ENCODE assay signal across 11 cellular contexts in genomic region chr20:25281541-25281991, GRCh38. TPM values are rescaled to one million over a fixed set of nuclear protein-coding genes. Genes with fewer than 3 reads are reported as not detected.
DNase-seq lines count a peak whose midpoint lies in the region; ATAC-seq, FAIRE-seq and TF ChIP-seq lines count a peak whose summit lies in the region.
"Had no signal": no experiment of that assay in that cellular context is flagged by ENCODE, and none has a peak within 500 bp of the region (broad histone marks: within the 10 kb centered on the region; RNA-seq: fewer than 3 reads in every experiment).

No MANE protein-coding gene starts in this region.

- H3K27me3 ChIP-seq in right lobe of liver (no peaks in the 10 kb centered on the region), HepG2 (ENCODE audit: control insufficient read depth in 1 of 2, insufficient read depth in 2 of 2, low read length in 2 of 2) (no peaks in the 10 kb centered on the region), aorta (ENCODE audit: control insufficient read depth in 1 of 2, insufficient read depth in 2 of 2, low read length in 1 of 2) (no peaks in the 10 kb centered on the region)

- H3K4me3 ChIP-seq in right lobe of liver (no peak overlapping the region), HepG2 (replicated peaks in 1 of 3; ENCODE audit: insufficient read depth in 1 of 3, low read depth in 2 of 3, low read length in 3 of 3) (no peak overlapping the region), aorta (ENCODE audit: low read length in 2 of 2) (no peak overlapping the region), foreskin fibroblast (ENCODE audit: low read depth in 1 of 2, low read length in 2 of 2) (no peak overlapping the region)

- WGBS in right lobe of liver (ENCODE audit: insufficient coverage, low coverage, low lambda C conversion rate, missing lambda C conversion rate): 100% methylated on average over 1 of the region's 21 CpGs
- WGBS in HepG2 (ENCODE audit: low lambda C conversion rate): 90% methylated on average over 9 of the region's 21 CpGs
- WGBS in aorta, 2 donors: 89 to 91% methylated on average over 21 of the region's 21 CpGs

- BruUV-seq in HepG2 (replicated peaks; lab: Mats Ljungman, UMichigan): no TSS peak

- intact Hi-C loops in right lobe of liver (cut with DNase I) (no loop called here), HepG2 (cut with micrococcal nuclease; ENCODE audit: unreplicated experiment) (no loop called here), aorta (cut with DNase I) (no loop called here)

- CTCF ChIA-PET in HepG2 (lab: Yijun Ruan, JAX; ENCODE audit: low intra/inter-chr PET ratio, low total read pairs): no interaction called here
- CTCF ChIA-PET in activated CD8-positive, alpha-beta T cell treated with anti-CD3 and anti-CD28 coated beads, Interleukin-2, amount 10 ng/mL, durations not matched to agents 7 days and 5 days (lab: Charles Lee): no interaction called here

- TF ChIP-seq POLR2A in right lobe of liver (IDR thresholded peaks at IDR 0.05) (no peak), HepG2 (IDR thresholded peaks at IDR 0.05; ENCODE audit: insufficient read depth in 1 of 2, low read depth in 2 of 2, low read length in 2 of 2) (no peak)

- H3K4me1 Mint-ChIP-seq in activated CD8-positive, alpha-beta T cell treated with anti-CD3 and anti-CD28 coated beads, Interleukin-2, amount 10 ng/mL, durations not matched to agents 7 days and 5 days (ENCODE audit: low read depth): peaks cover 9% of the 10 kb centered on the region
- H3K4me1 Mint-ChIP-seq: CD8-positive, alpha-beta memory T cell had no signal

- no peaks in the 10 kb centered on the region for H3K4me1 ChIP-seq in right lobe of liver
- H3K4me1 ChIP-seq in HepG2 (ENCODE audit: insufficient read depth, low read length): no peaks in the 10 kb centered on the region
- no peaks in the 10 kb centered on the region for H3K4me1 ChIP-seq in aorta (ENCODE audit: control insufficient read depth in 1 of 2, insufficient read depth in 2 of 2, low read length in 2 of 2)

- H3K9ac ChIP-seq in HepG2 (ENCODE audit: insufficient read depth, low read depth, low read length): no peak overlapping the region

- no peaks in the 10 kb centered on the region for H4K20me1 ChIP-seq in HepG2 (ENCODE audit: insufficient read depth, low read length)

- no peak for TF ChIP-seq RAD21 in HepG2 (CRISPR knock-in tag; IDR thresholded peaks at IDR 0.05)

- POLR2A ChIA-PET in HepG2 (lab: Yijun Ruan, JAX): no interaction called here
- POLR2A ChIA-PET in activated CD8-positive, alpha-beta T cell treated with anti-CD3 and anti-CD28 coated beads, Interleukin-2, amount 10 ng/mL, durations not matched to agents 7 days and 5 days (lab: Charles Lee): interaction anchor here (0.6 kb wide), 2 partner anchors 10 to 126 kb away, joined by 3 read pairs; partner anchors contain the start of gene GINS1

- no peak overlapping the region for H3K4me3 Mint-ChIP-seq in activated CD8-positive, alpha-beta T cell treated with anti-CD3 and anti-CD28 coated beads, Interleukin-2, amount 10 ng/mL, durations not matched to agents 7 days and 5 days
- H3K4me3 Mint-ChIP-seq: CD8-positive, alpha-beta memory T cell had no signal

- ATAC-seq in right lobe of liver (no peak), HepG2 (no peak), HG03175 (IDR thresholded peaks at IDR 0.05; ENCODE audit: unreplicated experiment) (peak; percentile 51), aorta (ENCODE audit: low FRiP score) (no peak)
- peak; percentile 10 for ATAC-seq in activated CD8-positive, alpha-beta T cell treated with anti-CD3 and anti-CD28 coated beads, Interleukin-2, amount 10 ng/mL, durations not matched to agents 7 days and 5 days

- H3K27me3 Mint-ChIP-seq in activated CD8-positive, alpha-beta T cell treated with anti-CD3 and anti-CD28 coated beads, Interleukin-2, amount 10 ng/mL, durations not matched to agents 7 days and 5 days (ENCODE audit: low read depth): no peaks in the 10 kb centered on the region
- H3K27me3 Mint-ChIP-seq: CD8-positive, alpha-beta memory T cell had no signal

- H2AFZ ChIP-seq in HepG2 (ENCODE audit: low read length): no peak overlapping the region

- DNase-seq in right lobe of liver (peak; percentile 18 to 43 (median 38)), HepG2 (ENCODE audit: low spot score) (no peak), aorta (peak; percentile 34 to 67), NCI-H1048 (lab: John Stamatoyannopoulos, UW) (no peak), LoVo (ENCODE audit: low spot score) (no peak), foreskin fibroblast (no peak)
- no peak for DNase-seq in activated CD8-positive, alpha-beta T cell treated with anti-CD3 and anti-CD28 coated beads, Interleukin-2, amount 10 ng/mL, durations not matched to agents 7 days and 5 days
- DNase-seq: mesenchymal stem cell, NCI-H1930 had no signal

- no peaks in the 10 kb centered on the region for H3K9me3 Mint-ChIP-seq in activated CD8-positive, alpha-beta T cell treated with anti-CD3 and anti-CD28 coated beads, Interleukin-2, amount 10 ng/mL, durations not matched to agents 7 days and 5 days (ENCODE audit: insufficient read depth)
- H3K9me3 Mint-ChIP-seq: CD8-positive, alpha-beta memory T cell had no signal

- no peaks in the 10 kb centered on the region for H3K36me3 ChIP-seq in right lobe of liver
- peaks cover 65 to 94% of the 10 kb centered on the region in 2 experiments for H3K36me3 ChIP-seq in HepG2 (replicated peaks in 1 of 2; ENCODE audit: control insufficient read depth in 1 of 2, insufficient read depth in 2 of 2, low read length in 2 of 2)
- H3K36me3 ChIP-seq in aorta (ENCODE audit: control insufficient read depth in 1 of 2, insufficient read depth in 2 of 2, low read length in 1 of 2): peaks cover 0 to 34% of the 10 kb centered on the region in 2 donors

- TF ChIP-seq CTCF in right lobe of liver (IDR thresholded peaks at IDR 0.05) (no peak), HepG2 (CRISPR knock-in tag; IDR thresholded peaks at IDR 0.05) (no peak), foreskin fibroblast (IDR thresholded peaks at IDR 0.05; ENCODE audit: low read depth, low read length) (no peak)

- no peak overlapping the region for H3K27ac Mint-ChIP-seq in activated CD8-positive, alpha-beta T cell treated with anti-CD3 and anti-CD28 coated beads, Interleukin-2, amount 10 ng/mL, durations not matched to agents 7 days and 5 days
- H3K27ac Mint-ChIP-seq: CD8-positive, alpha-beta memory T cell had no signal

- no peak for FAIRE-seq in HepG2 (lab: Jason Lieb, UNC)

- in situ Hi-C loops in HepG2 (cut with HindIII; ENCODE audit: extremely low pct_ligation_motif_present, low pct_unique_long_range_greater_than_20kb): no loop called here

- H3K9me3 ChIP-seq in right lobe of liver (no peaks in the 10 kb centered on the region), HepG2 (ENCODE audit: low read length) (no peaks in the 10 kb centered on the region), aorta (ENCODE audit: control insufficient read depth, low read length) (no peaks in the 10 kb centered on the region)

- TF ChIP-seq EP300 in HepG2 (IDR thresholded peaks at IDR 0.05; ENCODE audit: low read depth in 2 of 2, low read length in 2 of 2) (no peak), HepG2 (CRISPR knock-in tag; IDR thresholded peaks at IDR 0.05; ENCODE audit: borderline replicate concordance) (no peak)

- no peaks in the 10 kb centered on the region for H3K79me2 ChIP-seq in HepG2 (ENCODE audit: insufficient read depth, low read length)

- H3K27ac ChIP-seq in right lobe of liver (no peak overlapping the region), HepG2 (ENCODE audit: extremely low read length, insufficient read depth, low read length) (no peak overlapping the region), aorta (ENCODE audit: low read depth in 1 of 2, low read length in 2 of 2) (no peak overlapping the region)

- H3K36me3 Mint-ChIP-seq in activated CD8-positive, alpha-beta T cell treated with anti-CD3 and anti-CD28 coated beads, Interleukin-2, amount 10 ng/mL, durations not matched to agents 7 days and 5 days (ENCODE audit: low read depth): peaks cover 20% of the 10 kb centered on the region

- H3K4me2 ChIP-seq in HepG2 (ENCODE audit: low read depth, low read length): no peak overlapping the region

TF ChIP-seq in HepG2, 621 proteins besides CTCF, POLR2A, EP300 and RAD21 (continues in another document):
- no peak for TF ChIP-seq ZNF75D (CRISPR knock-in tag; IDR thresholded peaks at IDR 0.05; ENCODE audit: borderline replicate concordance)
- TF ChIP-seq ZSCAN21 (CRISPR knock-in tag; IDR thresholded peaks at IDR 0.05; ENCODE audit: borderline replicate concordance): no peak
- TF ChIP-seq RFX5 (IDR thresholded peaks at IDR 0.05; ENCODE audit: low read depth, low read length): no peak
- TF ChIP-seq MBD4 (IDR thresholded peaks at IDR 0.05; ENCODE audit: borderline replicate concordance, low read length): no peak
- no peak for TF ChIP-seq KAT2B (IDR thresholded peaks at IDR 0.05; ENCODE audit: borderline replicate concordance, low read depth, low read length)
- no peak for TF ChIP-seq ZFY (CRISPR knock-in tag; IDR thresholded peaks at IDR 0.05)

RNA-seq across cellular contexts. Expression of gene PYGB, which starts 33.7 kb away (rescaled TPM):
- 10 to 100 TPM in 3 of 6 experiments, 1 to 10 TPM in 3; 6.6 to 27.4 (median 13.2) TPM for total RNA-seq in right lobe of liver
- 82.0 and 86.3 TPM in 2 replicates for total RNA-seq in HepG2 (2016; rRNA removed; fragmentation: Illumina TruSeq; extraction: Trizol)
- total RNA-seq in HepG2 (2016; cell fraction: cytosol; rRNA removed; fragmentation: Illumina TruSeq; extraction: Trizol; ENCODE audit: low read depth): 5.4 and 6.5 TPM in 2 replicates
- 69.1 and 89.6 TPM in 2 replicates for total RNA-seq in HepG2 (2016; cell fraction: insoluble cytoplasmic fraction; rRNA removed; fragmentation: Illumina TruSeq; extraction: Trizol)
- 18.0 and 19.5 TPM in 2 replicates for total RNA-seq in HepG2 (2016; cell fraction: membrane; rRNA removed; fragmentation: Illumina TruSeq; extraction: Trizol)
- 59.8 and 63.0 TPM in 2 replicates for total RNA-seq in HepG2 (2016; cell fraction: nucleus; rRNA removed; fragmentation: Illumina TruSeq; extraction: Trizol)
- 24.2 and 37.5 TPM in 2 replicates for polyA plus RNA-seq in HepG2 (2011; rRNA removed)
- 24.4 and 27.4 TPM in 2 replicates for polyA plus RNA-seq in HepG2 (2011; cell fraction: cytosol; rRNA removed)
- polyA plus RNA-seq in HepG2 (2011; cell fraction: nucleus; rRNA removed): 111 and 112 TPM in 2 replicates
- 26.9 and 46.5 TPM in 2 replicates for polyA plus RNA-seq in HepG2 (2012)
- 3.5 TPM in 2 replicates for polyA plus RNA-seq in HepG2 (2016; cell fraction: cytosol; fragmentation: Illumina TruSeq; extraction: Trizol; ENCODE audit: low read depth)
- 45.7 and 58.6 TPM in 2 replicates for polyA plus RNA-seq in HepG2 (2016; cell fraction: insoluble cytoplasmic fraction; fragmentation: Illumina TruSeq; extraction: Trizol; ENCODE audit: low read depth)
- polyA plus RNA-seq in HepG2 (2016; cell fraction: membrane; fragmentation: Illumina TruSeq; extraction: Trizol; ENCODE audit: low read depth): 7.2 and 9.8 TPM in 2 replicates
- 79.7 and 85.5 TPM in 2 replicates for polyA plus RNA-seq in HepG2 (2016; cell fraction: nucleus; fragmentation: Illumina TruSeq; extraction: Trizol; ENCODE audit: insufficient read depth, low read depth)
- polyA minus RNA-seq in HepG2 (2011; rRNA and poly(A)+ RNA removed; ENCODE audit: low replicate concordance): 26.5 and 80.5 TPM in 2 replicates
- polyA minus RNA-seq in HepG2 (2011; cell fraction: cytosol; rRNA and poly(A)+ RNA removed): 36.1 and 38.1 TPM in 2 replicates
- 27.9 and 31.3 TPM in 2 replicates for polyA minus RNA-seq in HepG2 (2011; cell fraction: nucleus; rRNA and poly(A)+ RNA removed)
- 10 to 100 TPM; 33.9 TPM for total RNA-seq in activated CD8-positive, alpha-beta T cell treated with anti-CD3 and anti-CD28 coated beads, Interleukin-2, amount 10 ng/mL, durations not matched to agents 7 days and 5 days
- total RNA-seq in aorta: 10 to 100 TPM; 92.8 to 95.2 TPM
- 100 to 1,000 TPM in 1 of 2 donors, 10 to 100 TPM in 1; 37.9 to 143 TPM for polyA plus RNA-seq in aorta

Comparison
In these comparisons a context has a peak if more than half of its experiments do, and no peak if none do; other contexts are left out.
1. DNase-seq: peak in right lobe of liver (3 of 3) and aorta (2 of 2); none in HepG2 (single experiment), activated CD8-positive, alpha-beta T cell treated with anti-CD3 and anti-CD28 coated beads, Interleukin-2, amount 10 ng/mL, durations not matched to agents 7 days and 5 days (single experiment), NCI-H1048 (single experiment), LoVo (single experiment) and foreskin fibroblast (0 of 2).
2. ATAC-seq: peak in HG03175 (single experiment) and activated CD8-positive, alpha-beta T cell treated with anti-CD3 and anti-CD28 coated beads, Interleukin-2, amount 10 ng/mL, durations not matched to agents 7 days and 5 days (single experiment); none in right lobe of liver (0 of 4), HepG2 (single experiment) and aorta (single experiment).